ENCODE assay signal across 17 cellular contexts in genomic region chr20:2164421-2164820, GRCh38.
"Had no signal": no experiment of that assay in that cellular context is flagged by ENCODE, and none has a peak within 500 bp of the region (broad histone marks: within the 10 kb centered on the region; RNA-seq: fewer than 3 reads in every experiment).

No MANE protein-coding gene starts in this region.

- H3K36me3 Mint-ChIP-seq: mesothelial cell of epicardium had no signal

- H3K9me3 Mint-ChIP-seq: mesothelial cell of epicardium had no signal

- H3K4me1 Mint-ChIP-seq: mesothelial cell of epicardium had no signal

- H3K4me1 ChIP-seq: esophagus muscularis mucosa, foreskin keratinocyte, gastroesophageal sphincter, heart right ventricle, left lung, lower lobe of right lung had no signal

- H3K4me3 Mint-ChIP-seq: mesothelial cell of epicardium had no signal

- H3K27me3 ChIP-seq: dorsolateral prefrontal cortex, esophagus muscularis mucosa, foreskin keratinocyte, gastroesophageal sphincter, heart right ventricle had no signal

- H3K27ac Mint-ChIP-seq: mesothelial cell of epicardium had no signal

- H3K36me3 ChIP-seq: esophagus muscularis mucosa, gastroesophageal sphincter, heart right ventricle, left lung, lower lobe of right lung had no signal

- DNase-seq: dermis blood vessel endothelial cell; effector CD4-positive, alpha-beta T cell; effector memory CD4-positive, alpha-beta T cell; foreskin keratinocyte; heart right ventricle; hippocampal formation; left cardiac atrium; left lung; left ventricle myocardium superior; lower lobe of right lung; mesenchymal stem cell; mucosa of descending colon had no signal

- H3K27ac ChIP-seq: coronary artery, dorsolateral prefrontal cortex, esophagus muscularis mucosa, foreskin keratinocyte, gastroesophageal sphincter, heart right ventricle, left lung, lower lobe of right lung had no signal

- H3K9me3 ChIP-seq: esophagus muscularis mucosa, gastroesophageal sphincter, heart right ventricle, left lung, lower lobe of right lung, mucosa of descending colon had no signal

- H3K4me3 ChIP-seq: coronary artery, dorsolateral prefrontal cortex, esophagus muscularis mucosa, gastroesophageal sphincter, heart right ventricle, left lung, lower lobe of right lung, mucosa of descending colon had no signal
